ENCODE assay signal across 8 cellular contexts in genomic region chr19:37078717-37079032, GRCh38.
A peak's percentile ranks its signal among the peaks of the same experiment; 100 is the strongest.
DNase-seq lines count a peak whose midpoint lies in the region; ATAC-seq and TF ChIP-seq lines count a peak whose summit lies in the region.

No MANE protein-coding gene starts in this region.

- H3K27ac Mint-ChIP-seq in nephron, result peak overlapping the region; percentile 92 to 96 (median 96)

- H3K79me2 ChIP-seq in KMS-11 (ENCODE audit: insufficient read depth, low read depth), result peaks cover 13% of the 10 kb centered on the region; the same call in 1 of the 2 replicates

- peaks cover 26 to 38% (median 35%) of the 10 kb centered on the region in 11 experiments for H3K36me3 ChIP-seq in BLaER1 treated with 17β-estradiol and CSF1 and Interleukin-3, amounts not matched to agents 10 nM and 100 nM
- H3K36me3 ChIP-seq in KMS-11 (ENCODE audit: insufficient read depth), result peaks cover 4% of the 10 kb centered on the region; the same call in 1 of the 2 replicates

- H4K20me1 ChIP-seq in BLaER1 treated with 17β-estradiol and CSF1 and Interleukin-3, amounts not matched to agents 10 nM and 100 nM, result no peaks in the 10 kb centered on the region; a peak in 1 of 22 replicates
- no peaks in the 10 kb centered on the region for H4K20me1 ChIP-seq in KMS-11 (ENCODE audit: insufficient read depth)

- peak overlapping the region; percentile 79 to 93 (median 86) for H3K9ac ChIP-seq in BLaER1 treated with 17β-estradiol and CSF1 and Interleukin-3, amounts not matched to agents 10 nM and 100 nM
- peak overlapping the region; percentile 47; the same call in 1 of the 2 replicates for H3K9ac ChIP-seq in KMS-11

- no peaks in the 10 kb centered on the region for H3K27me3 Mint-ChIP-seq in nephron (ENCODE audit: low read depth)

- peak overlapping the region; percentile 31 to 85 (median 80); a peak in 21 of 22 replicates for H3K27ac ChIP-seq in BLaER1 treated with 17β-estradiol and CSF1 and Interleukin-3, amounts not matched to agents 10 nM and 100 nM
- H3K27ac ChIP-seq in KMS-11 (no peak overlapping the region; the same call in 1 of the 2 replicates), coronary artery (peak overlapping the region; percentile 89)

- ATAC-seq in GM19324 (IDR thresholded peaks at IDR 0.05; ENCODE audit: low FRiP score, unreplicated experiment), result no peak

- TF ChIP-seq CTCF in KMS-11 (conservative IDR thresholded peaks at IDR 0.05; ENCODE audit: low read depth, low read length), result no peak
- no peak for TF ChIP-seq CTCF in coronary artery (IDR thresholded peaks at IDR 0.05)
- TF ChIP-seq CTCF in nephron (IDR thresholded peaks at IDR 0.05; ENCODE audit: unreplicated experiment in 3 of 3), result no peak

- peaks cover 38 to 45% (median 41%) of the 10 kb centered on the region in 11 experiments for H3K9me3 ChIP-seq in BLaER1 treated with 17β-estradiol and CSF1 and Interleukin-3, amounts not matched to agents 10 nM and 100 nM (replicated peaks in 1 of 11)

- peaks cover 10% of the 10 kb centered on the region for H3K4me1 Mint-ChIP-seq in nephron

- peak overlapping the region; percentile 89 for H2AFZ ChIP-seq in KMS-11 (ENCODE audit: low read depth)

- DNase-seq in coronary artery (ENCODE audit: low spot score) (no peak), GM03348 (ENCODE audit: low spot score) (no peak), foreskin melanocyte (no peak)
- no peak for DNase-seq in activated CD8-positive, alpha-beta memory T cell treated with anti-CD3 and anti-CD28 coated beads, Interleukin-2, amount 50 U/mL, for 48 hours

- peaks cover 73% of the 10 kb centered on the region for H3K36me3 Mint-ChIP-seq in nephron (ENCODE audit: low read depth)

- H3K9me3 Mint-ChIP-seq in nephron, result peaks cover 67% of the 10 kb centered on the region

- H3K4me1 ChIP-seq in BLaER1 treated with 17β-estradiol and CSF1 and Interleukin-3, amounts not matched to agents 10 nM and 100 nM, result peaks cover 7 to 22% (median 16%) of the 10 kb centered on the region in 10 experiments
- no peaks in the 10 kb centered on the region for H3K4me1 ChIP-seq in KMS-11 (ENCODE audit: low read depth, poor library complexity, severe bottlenecking)

- H3K4me3 ChIP-seq in BLaER1 treated with 17β-estradiol and CSF1 and Interleukin-3, amounts not matched to agents 10 nM and 100 nM, result peak overlapping the region; percentile 69 to 98 (median 88)
- H3K4me3 ChIP-seq in KMS-11 (IDR thresholded peaks at IDR 0.05; ENCODE audit: insufficient read depth, low read depth, low read length), result no peak overlapping the region
- H3K4me3 ChIP-seq in coronary artery, result peak overlapping the region; percentile 83

- no peaks in the 10 kb centered on the region for H3K27me3 ChIP-seq in BLaER1 treated with 17β-estradiol and CSF1 and Interleukin-3, amounts not matched to agents 10 nM and 100 nM
- H3K27me3 ChIP-seq in KMS-11 (ENCODE audit: insufficient read depth, low read depth), result no peaks in the 10 kb centered on the region

- H3K4me2 ChIP-seq in BLaER1 treated with 17β-estradiol and CSF1 and Interleukin-3, amounts not matched to agents 10 nM and 100 nM, result peak overlapping the region; percentile 85 to 98 (median 91)
- peak overlapping the region; percentile 46; the same call in 1 of the 2 replicates for H3K4me2 ChIP-seq in KMS-11

- H3K4me3 Mint-ChIP-seq in nephron, result peak overlapping the region; percentile 93 to 98 (median 98)
